In genomic region chr1:170790175-170790574, GRCh38 we compare ENCODE assay signal across 24 cellular contexts.
DNase-seq lines count a peak whose midpoint lies in the region; ATAC-seq and TF ChIP-seq lines count a peak whose summit lies in the region.
"Had no signal": no experiment of that assay in that cellular context is flagged by ENCODE, and none has a peak within 500 bp of the region (broad histone marks: within the 10 kb centered on the region; RNA-seq: fewer than 3 reads in every experiment).

No MANE protein-coding gene starts in this region.

- H3K27ac ChIP-seq in SK-N-SH (ENCODE audit: low read depth in 2 of 2, low read length in 1 of 2) = peak overlapping the region; percentile 28 to 93; a peak in 3 of 4 replicates
- peak overlapping the region; percentile 89 for H3K27ac ChIP-seq in osteoblast (ENCODE audit: low read depth, low read length)
- H3K27ac ChIP-seq: HL-60, transverse colon had no signal

- peaks cover 27% of the 10 kb centered on the region; the same call in 1 of the 2 replicates for H3K79me2 ChIP-seq in SK-N-SH (ENCODE audit: insufficient read depth)
- no peaks in the 10 kb centered on the region for H3K79me2 ChIP-seq in osteoblast (ENCODE audit: insufficient read depth, low read length)

- H3K4me2 ChIP-seq in SK-N-SH = peak overlapping the region; percentile 55
- peak overlapping the region; percentile 71 for H3K4me2 ChIP-seq in osteoblast (ENCODE audit: insufficient read depth, low read length)

- no peaks in the 10 kb centered on the region for H3K36me3 ChIP-seq in SK-N-SH (replicated peaks in 1 of 2; ENCODE audit: control insufficient read depth in 1 of 2, insufficient read depth in 2 of 2, low read length in 1 of 2)
- no peaks in the 10 kb centered on the region for H3K36me3 ChIP-seq in osteoblast (ENCODE audit: insufficient read depth, low read length)
- H3K36me3 ChIP-seq: transverse colon had no signal

- H3K9me2 ChIP-seq in SK-N-SH = no peaks in the 10 kb centered on the region

- H3K4me1 ChIP-seq in SK-N-SH (ENCODE audit: control insufficient read depth in 1 of 2, insufficient read depth in 2 of 2, low read depth in 1 of 2, low read length in 1 of 2) (peaks cover 4 to 24% of the 10 kb centered on the region in 2 experiments), osteoblast (ENCODE audit: insufficient read depth, low read length) (peaks cover 34% of the 10 kb centered on the region)
- H3K4me1 ChIP-seq: transverse colon had no signal

- WGBS in SK-N-SH (ENCODE audit: low lambda C conversion rate) = 0% methylated on average over 2 of the region's 2 CpGs

- peak; percentile 50 for TF ChIP-seq CTCF in SK-N-SH (IDR thresholded peaks at IDR 0.05)
- peak; percentile 19 for TF ChIP-seq CTCF in fibroblast of the aortic adventitia (IDR thresholded peaks at IDR 0.05; ENCODE audit: insufficient read depth, low read length)
- TF ChIP-seq CTCF in osteoblast (IDR thresholded peaks at IDR 0.05; ENCODE audit: extremely low read depth, low read depth, low read length) = no peak

- H3K9me3 ChIP-seq in SK-N-SH = no peaks in the 10 kb centered on the region
- H3K9me3 ChIP-seq in osteoblast (ENCODE audit: low read depth, low read length) = no peaks in the 10 kb centered on the region
- H3K9me3 ChIP-seq: transverse colon had no signal

- peaks cover 57% of the 10 kb centered on the region for H3F3A ChIP-seq in SK-N-SH (replicated peaks; ENCODE audit: insufficient read depth)

- POLR2A ChIA-PET in SK-N-SH (lab: Yijun Ruan, JAX) = no interaction called here

- CTCF ChIA-PET in SK-N-SH (lab: Yijun Ruan, JAX) = no interaction called here

- no peak for ATAC-seq in GM21367 (IDR thresholded peaks at IDR 0.05; ENCODE audit: unreplicated experiment)
- no peak for ATAC-seq in HG03521 (IDR thresholded peaks at IDR 0.05; ENCODE audit: unreplicated experiment)
- ATAC-seq: activated CD4-positive, alpha-beta T cell treated with anti-CD3 and anti-CD28 coated beads for 36 hours; activated CD8-positive, alpha-beta memory T cell treated with anti-CD3 and anti-CD28 coated beads, Interleukin-2, amount 10 ng/mL, durations not matched to agents 7 days and 5 days; activated T-helper 17 cell treated with anti-CD3 and anti-CD28 coated beads, Interleukin-2, amount 50 U/mL, for 72 hours; naive thymus-derived CD8-positive, alpha-beta T cell; Right ventricle myocardium inferior; stimulated activated naive CD8-positive, alpha-beta T cell treated with anti-CD3 and anti-CD28 coated beads, Interleukin-15, Interleukin-2, amounts not matched to agents 100 U/mL and 50 U/mL, for 24 hours had no signal

- peak overlapping the region; percentile 58; the same call in 1 of the 2 replicates for H3K9ac ChIP-seq in SK-N-SH

- DNase-seq in GM03348 (ENCODE audit: low spot score) (peak; percentile 9), SK-N-SH (no peak), fibroblast of the aortic adventitia (ENCODE audit: low read depth) (no peak), osteoblast (ENCODE audit: insufficient read length, low spot score, missing footprints) (no peak), DMS79 (lab: John Stamatoyannopoulos, UW) (no peak)
- no peak for DNase-seq in activated CD8-positive, alpha-beta memory T cell treated with anti-CD3 and anti-CD28 coated beads for 24 hours
- DNase-seq: activated CD4-positive, alpha-beta T cell treated with anti-CD3 and anti-CD28 coated beads for 36 hours; activated CD8-positive, alpha-beta memory T cell treated with anti-CD3 and anti-CD28 coated beads, Interleukin-2, amount 10 ng/mL, durations not matched to agents 7 days and 5 days; activated naive CD8-positive, alpha-beta T cell treated with anti-CD3 and anti-CD28 coated beads, Interleukin-2, amount 10 ng/mL, durations not matched to agents 7 days and 5 days; CD8-positive, alpha-beta memory T cell; DMS53; naive thymus-derived CD8-positive, alpha-beta T cell; NCI-H1436 treated with DMSO at 0.1 percent for 48 hours; NCI-H2171 treated with DMSO at 0.1 percent for 48 hours; NCI-H526; stimulated activated CD4-positive, alpha-beta T cell treated with anti-CD3 and anti-CD28 coated beads, Interleukin-2, amount 100 ng/mL, for 24 hours; stimulated activated naive CD8-positive, alpha-beta T cell treated with anti-CD3 and anti-CD28 coated beads, Interleukin-15, Interleukin-2, amounts not matched to agents 100 U/mL and 50 U/mL, for 24 hours; transverse colon had no signal

- TF ChIP-seq EP300 in SK-N-SH (IDR thresholded peaks at IDR 0.05; ENCODE audit: borderline replicate concordance in 1 of 2, low read depth in 1 of 2, low read length in 1 of 2) = no peak

- H3K4me3 ChIP-seq in SK-N-SH (ENCODE audit: low read depth in 2 of 2, low read length in 1 of 2) (no peak overlapping the region), fibroblast of the aortic adventitia (ENCODE audit: low read depth, low read length) (no peak overlapping the region), osteoblast (ENCODE audit: insufficient read depth, low read length) (peak overlapping the region; percentile 23)
- H3K4me3 ChIP-seq: coronary artery, transverse colon had no signal

- TF ChIP-seq RAD21 in SK-N-SH (IDR thresholded peaks at IDR 0.05; ENCODE audit: low read length) = no peak

- no peaks in the 10 kb centered on the region for H3K27me3 ChIP-seq in SK-N-SH (ENCODE audit: insufficient read depth)
- H3K27me3 ChIP-seq in osteoblast (ENCODE audit: insufficient read depth, low read length) = no peaks in the 10 kb centered on the region
- H3K27me3 ChIP-seq: transverse colon had no signal

- H4K20me1 ChIP-seq in SK-N-SH (ENCODE audit: insufficient read depth) = no peaks in the 10 kb centered on the region
- H4K20me1 ChIP-seq in osteoblast (ENCODE audit: insufficient read depth, low read length) = no peaks in the 10 kb centered on the region

- H2AFZ ChIP-seq in SK-N-SH (ENCODE audit: low read depth) (peak overlapping the region; percentile 40; the same call in 1 of the 2 replicates), osteoblast (ENCODE audit: low read length) (peak overlapping the region; percentile 50)

TF ChIP-seq in SK-N-SH, 30 proteins besides CTCF, POLR2A, EP300 and RAD21:
- TF ChIP-seq USF1 (IDR thresholded peaks at IDR 0.05; ENCODE audit: borderline replicate concordance, low read depth) (no peak), SMC3 (IDR thresholded peaks at IDR 0.05; ENCODE audit: low read depth, low read length) (0 out of 2 replicates have a peak, but pooled peaks have one; percentile 7)
TF ChIP-seq in SK-N-SH: peak in this region for 1.
